Comparison of ENCODE assay signal across 1 cellular context in genomic region chr9:137240321-137240840, GRCh38.
A peak's percentile ranks its signal among the peaks of the same experiment; 100 is the strongest.
TF ChIP-seq lines count a peak whose summit lies in the region.

No MANE protein-coding gene starts in this region.

TF ChIP-seq in HepG2, 621 proteins besides CTCF, POLR2A, EP300 and RAD21 (continued from another document):
- TF ChIP-seq SPEN (CRISPR knock-in tag; IDR thresholded peaks at IDR 0.05; ENCODE audit: low read depth) (peak; percentile 78; the same call in 1 of the 2 replicates), ZNF704 (CRISPR knock-in tag; IDR thresholded peaks at IDR 0.05; ENCODE audit: borderline replicate concordance) (peak; percentile 72; the same call in 1 of the 2 replicates), CHD4 (IDR thresholded peaks at IDR 0.05; ENCODE audit: borderline replicate concordance, low read length) (no peak), KLF12 (CRISPR knock-in tag; IDR thresholded peaks at IDR 0.05; ENCODE audit: borderline replicate concordance) (peak; percentile 76; the same call in 1 of the 2 replicates), ZFP37 (CRISPR knock-in tag; IDR thresholded peaks at IDR 0.05; ENCODE audit: borderline replicate concordance) (no peak), ZBTB3 (CRISPR knock-in tag; IDR thresholded peaks at IDR 0.05; ENCODE audit: borderline replicate concordance, low read depth) (no peak; the same call in 1 of the 2 replicates), DNMT1 (CRISPR knock-in tag; IDR thresholded peaks at IDR 0.05) (peak; percentile 82; the same call in 1 of the 2 replicates), ZNF350 (CRISPR knock-in tag; IDR thresholded peaks at IDR 0.05; ENCODE audit: borderline replicate concordance, low read depth) (no peak; the same call in 1 of the 2 replicates), STAT5B (CRISPR knock-in tag; IDR thresholded peaks at IDR 0.05) (no peak), ZNF260 (CRISPR knock-in tag; IDR thresholded peaks at IDR 0.05; ENCODE audit: borderline replicate concordance, low read depth) (0 out of 2 replicates have a peak, but pooled peaks have one; percentile 75), IKZF4 (CRISPR knock-in tag; IDR thresholded peaks at IDR 0.05; ENCODE audit: borderline replicate concordance, low read depth, not compliant biosample characterization) (peak; percentile 78), ZNF660 (CRISPR knock-in tag; IDR thresholded peaks at IDR 0.05; ENCODE audit: borderline replicate concordance, low read depth) (no peak), SMYD3 (CRISPR knock-in tag; IDR thresholded peaks at IDR 0.05) (no peak), NCOA5 (CRISPR knock-in tag; IDR thresholded peaks at IDR 0.05) (no peak), DPF2 (CRISPR knock-in tag; IDR thresholded peaks at IDR 0.05; ENCODE audit: borderline replicate concordance, low read depth) (no peak), SMAD1 (CRISPR knock-in tag; IDR thresholded peaks at IDR 0.05; ENCODE audit: borderline replicate concordance, low read depth) (no peak), SMAD3 (CRISPR knock-in tag; IDR thresholded peaks at IDR 0.05) (no peak), DMAP1 (CRISPR knock-in tag; IDR thresholded peaks at IDR 0.05) (peak; percentile 87)
- TF ChIP-seq, protein P1, sequence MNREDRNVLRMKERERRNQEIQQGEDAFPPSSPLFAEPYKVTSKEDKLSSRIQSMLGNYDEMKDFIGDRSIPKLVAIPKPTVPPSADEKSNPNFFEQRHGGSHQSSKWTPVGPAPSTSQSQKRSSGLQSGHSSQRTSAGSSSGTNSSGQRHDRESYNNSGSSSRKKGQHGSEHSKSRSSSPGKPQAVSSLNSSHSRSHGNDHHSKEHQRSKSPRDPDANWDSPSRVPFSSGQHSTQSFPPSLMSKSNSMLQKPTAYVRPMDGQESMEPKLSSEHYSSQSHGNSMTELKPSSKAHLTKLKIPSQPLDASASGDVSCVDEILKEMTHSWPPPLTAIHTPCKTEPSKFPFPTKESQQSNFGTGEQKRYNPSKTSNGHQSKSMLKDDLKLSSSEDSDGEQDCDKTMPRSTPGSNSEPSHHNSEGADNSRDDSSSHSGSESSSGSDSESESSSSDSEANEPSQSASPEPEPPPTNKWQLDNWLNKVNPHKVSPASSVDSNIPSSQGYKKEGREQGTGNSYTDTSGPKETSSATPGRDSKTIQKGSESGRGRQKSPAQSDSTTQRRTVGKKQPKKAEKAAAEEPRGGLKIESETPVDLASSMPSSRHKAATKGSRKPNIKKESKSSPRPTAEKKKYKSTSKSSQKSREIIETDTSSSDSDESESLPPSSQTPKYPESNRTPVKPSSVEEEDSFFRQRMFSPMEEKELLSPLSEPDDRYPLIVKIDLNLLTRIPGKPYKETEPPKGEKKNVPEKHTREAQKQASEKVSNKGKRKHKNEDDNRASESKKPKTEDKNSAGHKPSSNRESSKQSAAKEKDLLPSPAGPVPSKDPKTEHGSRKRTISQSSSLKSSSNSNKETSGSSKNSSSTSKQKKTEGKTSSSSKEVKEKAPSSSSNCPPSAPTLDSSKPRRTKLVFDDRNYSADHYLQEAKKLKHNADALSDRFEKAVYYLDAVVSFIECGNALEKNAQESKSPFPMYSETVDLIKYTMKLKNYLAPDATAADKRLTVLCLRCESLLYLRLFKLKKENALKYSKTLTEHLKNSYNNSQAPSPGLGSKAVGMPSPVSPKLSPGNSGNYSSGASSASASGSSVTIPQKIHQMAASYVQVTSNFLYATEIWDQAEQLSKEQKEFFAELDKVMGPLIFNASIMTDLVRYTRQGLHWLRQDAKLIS (CRISPR knock-in tag; IDR thresholded peaks at IDR 0.05), result no peak
- TF ChIP-seq, protein P2, sequence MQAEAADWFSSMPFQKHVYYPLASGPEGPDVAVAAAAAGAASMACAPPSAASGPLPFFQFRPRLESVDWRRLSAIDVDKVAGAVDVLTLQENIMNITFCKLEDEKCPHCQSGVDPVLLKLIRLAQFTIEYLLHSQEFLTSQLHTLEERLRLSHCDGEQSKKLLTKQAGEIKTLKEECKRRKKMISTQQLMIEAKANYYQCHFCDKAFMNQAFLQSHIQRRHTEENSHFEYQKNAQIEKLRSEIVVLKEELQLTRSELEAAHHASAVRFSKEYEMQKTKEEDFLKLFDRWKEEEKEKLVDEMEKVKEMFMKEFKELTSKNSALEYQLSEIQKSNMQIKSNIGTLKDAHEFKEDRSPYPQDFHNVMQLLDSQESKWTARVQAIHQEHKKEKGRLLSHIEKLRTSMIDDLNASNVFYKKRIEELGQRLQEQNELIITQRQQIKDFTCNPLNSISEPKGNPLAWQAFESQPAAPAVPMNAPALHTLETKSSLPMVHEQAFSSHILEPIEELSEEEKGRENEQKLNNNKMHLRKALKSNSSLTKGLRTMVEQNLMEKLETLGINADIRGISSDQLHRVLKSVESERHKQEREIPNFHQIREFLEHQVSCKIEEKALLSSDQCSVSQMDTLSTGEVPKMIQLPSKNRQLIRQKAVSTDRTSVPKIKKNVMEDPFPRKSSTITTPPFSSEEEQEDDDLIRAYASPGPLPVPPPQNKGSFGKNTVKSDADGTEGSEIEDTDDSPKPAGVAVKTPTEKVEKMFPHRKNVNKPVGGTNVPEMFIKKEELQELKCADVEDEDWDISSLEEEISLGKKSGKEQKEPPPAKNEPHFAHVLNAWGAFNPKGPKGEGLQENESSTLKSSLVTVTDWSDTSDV (CRISPR knock-in tag; IDR thresholded peaks at IDR 0.05), result no peak
- TF ChIP-seq, protein P3, sequence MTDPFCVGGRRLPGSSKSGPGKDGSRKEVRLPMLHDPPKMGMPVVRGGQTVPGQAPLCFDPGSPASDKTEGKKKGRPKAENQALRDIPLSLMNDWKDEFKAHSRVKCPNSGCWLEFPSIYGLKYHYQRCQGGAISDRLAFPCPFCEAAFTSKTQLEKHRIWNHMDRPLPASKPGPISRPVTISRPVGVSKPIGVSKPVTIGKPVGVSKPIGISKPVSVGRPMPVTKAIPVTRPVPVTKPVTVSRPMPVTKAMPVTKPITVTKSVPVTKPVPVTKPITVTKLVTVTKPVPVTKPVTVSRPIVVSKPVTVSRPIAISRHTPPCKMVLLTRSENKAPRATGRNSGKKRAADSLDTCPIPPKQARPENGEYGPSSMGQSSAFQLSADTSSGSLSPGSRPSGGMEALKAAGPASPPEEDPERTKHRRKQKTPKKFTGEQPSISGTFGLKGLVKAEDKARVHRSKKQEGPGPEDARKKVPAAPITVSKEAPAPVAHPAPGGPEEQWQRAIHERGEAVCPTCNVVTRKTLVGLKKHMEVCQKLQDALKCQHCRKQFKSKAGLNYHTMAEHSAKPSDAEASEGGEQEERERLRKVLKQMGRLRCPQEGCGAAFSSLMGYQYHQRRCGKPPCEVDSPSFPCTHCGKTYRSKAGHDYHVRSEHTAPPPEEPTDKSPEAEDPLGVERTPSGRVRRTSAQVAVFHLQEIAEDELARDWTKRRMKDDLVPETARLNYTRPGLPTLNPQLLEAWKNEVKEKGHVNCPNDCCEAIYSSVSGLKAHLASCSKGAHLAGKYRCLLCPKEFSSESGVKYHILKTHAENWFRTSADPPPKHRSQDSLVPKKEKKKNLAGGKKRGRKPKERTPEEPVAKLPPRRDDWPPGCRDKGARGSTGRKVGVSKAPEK (CRISPR knock-in tag; IDR thresholded peaks at IDR 0.05; ENCODE audit: borderline replicate concordance), result no peak
